ENCODE assay signal across 11 cellular contexts in the genomic region with DNA sequence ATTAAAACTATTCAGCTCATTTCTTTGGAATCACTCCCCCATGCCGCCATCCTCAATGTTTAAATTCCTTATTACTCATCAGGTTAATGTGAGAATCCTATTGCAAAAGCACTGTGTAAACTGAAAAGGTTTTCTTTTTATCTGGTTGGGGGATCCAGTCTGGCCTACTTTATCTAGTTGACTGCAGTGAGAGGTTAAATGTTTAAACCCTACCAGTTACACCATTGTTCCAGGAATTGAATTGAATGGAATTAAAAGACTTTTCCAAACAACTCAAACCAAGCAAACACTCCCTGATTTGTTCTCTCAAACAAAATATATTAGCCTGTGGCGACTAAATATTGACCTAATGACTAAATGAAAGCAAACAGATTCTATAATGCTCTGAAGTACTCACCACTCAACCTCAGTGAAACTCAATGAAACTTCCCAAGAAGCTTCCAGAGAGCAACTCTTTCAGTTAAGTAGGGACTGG.
DNase-seq lines count a peak whose midpoint lies in the region; ATAC-seq, FAIRE-seq and TF ChIP-seq lines count a peak whose summit lies in the region.
"Had no signal": no experiment of that assay in that cellular context is flagged by ENCODE, and none has a peak within 500 bp of the region (broad histone marks: within the 10 kb centered on the region; RNA-seq: fewer than 3 reads in every experiment).

No MANE protein-coding gene starts in this region.

- FAIRE-seq in D721Med (lab: Jason Lieb, UNC): no peak

- TF ChIP-seq CTCF in VCaP (conservative IDR thresholded peaks at IDR 0.05) (no peak), D721Med (IDR thresholded peaks at IDR 0.05; ENCODE audit: insufficient read depth, missing control alignments) (no peak)

- DNase-seq in SIG-M5 treated with dmso at 0.1 percent for 504 hours (lab: John Stamatoyannopoulos, UW; ENCODE audit: unreplicated experiment) (peak; percentile 69), SIG-M5 (lab: John Stamatoyannopoulos, UW) (no peak), iris pigment epithelial cell (ENCODE audit: low read depth) (peak; percentile 91), D721Med (ENCODE audit: insufficient read length, low spot score) (no peak), head of caudate nucleus (no peak)
- DNase-seq: naive B cell, SW 1271 had no signal

- ATAC-seq in GM18858 (IDR thresholded peaks at IDR 0.05; ENCODE audit: unreplicated experiment) (no peak), GM21515 (IDR thresholded peaks at IDR 0.05; ENCODE audit: unreplicated experiment) (no peak)

- intact Hi-C loops in head of caudate nucleus (cut with DNase I): no loop called here

- H3K27ac ChIP-seq in VCaP: peak overlapping the region; percentile 68
- H3K27ac ChIP-seq: cardiac muscle cell had no signal

Comparison
In these comparisons a context has a peak if more than half of its experiments do, and no peak if none do; other contexts are left out.
1. DNase-seq: peak in SIG-M5 treated with dmso at 0.1 percent for 504 hours (single experiment) and iris pigment epithelial cell (single experiment); none in SIG-M5 (single experiment), D721Med (single experiment) and head of caudate nucleus (0 of 42).